1 cellular context compared by ENCODE assay signal in genomic region chr17:31902693-31903092, GRCh38.
TF ChIP-seq lines count a peak whose summit lies in the region.

No MANE protein-coding gene starts in this region.

TF ChIP-seq in GM23338, 12 proteins besides CTCF, POLR2A, EP300 and RAD21:
- TF ChIP-seq ETS1 (IDR thresholded peaks at IDR 0.05) (no peak), EZH2 (IDR thresholded peaks at IDR 0.05; ENCODE audit: low read depth, unreplicated experiment) (no peak), STAT1 (IDR thresholded peaks at IDR 0.05; ENCODE audit: unreplicated experiment) (no peak), POLR2AphosphoS5 (IDR thresholded peaks at IDR 0.05; ENCODE audit: low read depth) (no peak)
